In genomic region chr15:86558678-86559077, GRCh38 we compare ENCODE assay signal across 21 cellular contexts.
"Had no signal": no experiment of that assay in that cellular context is flagged by ENCODE, and none has a peak within 500 bp of the region (broad histone marks: within the 10 kb centered on the region; RNA-seq: fewer than 3 reads in every experiment).

No MANE protein-coding gene starts in this region.

- H2AFZ ChIP-seq: parathyroid adenoma had no signal

- H3K4me1 ChIP-seq: parathyroid adenoma, right lobe of liver, suprapubic skin had no signal

- H3K9me3 ChIP-seq: gastrocnemius medialis, left lung, right lobe of liver, suprapubic skin, vagina had no signal

- DNase-seq: dorsolateral prefrontal cortex; effector CD8-positive, alpha-beta T cell; foreskin fibroblast; gastrocnemius medialis; head of caudate nucleus; kidney; left lung; naive thymus-derived CD8-positive, alpha-beta T cell; right lobe of liver; small intestine; stimulated activated CD4-positive, alpha-beta T cell treated with anti-CD3 and anti-CD28 coated beads, Interleukin-15, amount 100 ng/mL, for 24 hours; stimulated activated CD4-positive, alpha-beta T cell treated with anti-CD3 and anti-CD28 coated beads, Interleukin-4, amount 100 ng/mL, for 1 hour; stimulated activated CD8-positive, alpha-beta memory T cell treated with anti-CD3 and anti-CD28 coated beads, Interleukin-4, amount 100 ng/mL, for 48 hours; stimulated activated naive CD4-positive, alpha-beta T cell; stimulated activated naive CD8-positive, alpha-beta T cell treated with anti-CD3 and anti-CD28 coated beads, Interleukin-15, amount 100 ng/mL, for 72 hours; trophoblast cell had no signal

- H3K27me3 ChIP-seq: dorsolateral prefrontal cortex, gastrocnemius medialis, left lung, right lobe of liver, suprapubic skin, vagina had no signal

- H3K4me3 ChIP-seq: dorsolateral prefrontal cortex, gastrocnemius medialis, left lung, right lobe of liver, suprapubic skin, vagina had no signal

- H3K9ac ChIP-seq: parathyroid adenoma had no signal

- H3K36me3 ChIP-seq: gastrocnemius medialis, left lung, right lobe of liver, suprapubic skin, vagina had no signal

- H3K27ac ChIP-seq: dorsolateral prefrontal cortex, epithelial cell of prostate, gastrocnemius medialis, left lung, parathyroid adenoma, right lobe of liver, suprapubic skin, vagina had no signal

- FAIRE-seq: colon, kidney, small intestine had no signal
